20 cellular contexts compared by ENCODE assay signal in genomic region chr4:162265802-162266201, GRCh38.
"Had no signal": no experiment of that assay in that cellular context is flagged by ENCODE, and none has a peak within 500 bp of the region (broad histone marks: within the 10 kb centered on the region; RNA-seq: fewer than 3 reads in every experiment).

No MANE protein-coding gene starts in this region.

- H3K27me3 ChIP-seq: heart right ventricle, pancreas, spleen, tibial artery, upper lobe of left lung, uterus had no signal

- H3K4me3 ChIP-seq: coronary artery, heart right ventricle, left ventricle myocardium inferior, lower lobe of right lung, pancreas, prostate gland, spleen, tibial artery, upper lobe of left lung, uterus had no signal

- H3K36me3 ChIP-seq: heart right ventricle, left ventricle myocardium inferior, lower lobe of right lung, pancreas, prostate gland, spleen, tibial artery, upper lobe of left lung, uterus had no signal

- DNase-seq: effector CD4-positive, alpha-beta T cell; heart right ventricle; kidney glomerular epithelial cell; left ventricle myocardium inferior; lower lobe of right lung; naive B cell; occipital lobe; pancreas; retina; spleen; stimulated activated CD4-positive, alpha-beta T cell treated with anti-CD3 and anti-CD28 coated beads, Interleukin-15, amount 100 ng/mL, for 24 hours; stimulated activated CD4-positive, alpha-beta T cell treated with anti-CD3 and anti-CD28 coated beads, Interleukin-1b, Interleukin-23, amount 100 ng/mL, for 48 hours; stimulated activated CD4-positive, alpha-beta T cell treated with anti-CD3 and anti-CD28 coated beads, Interleukin-4, amount 100 ng/mL, for 24 hours; tibial artery; upper lobe of left lung; uterus had no signal

- H3K4me1 ChIP-seq: heart right ventricle, left ventricle myocardium inferior, lower lobe of right lung, pancreas, prostate gland, spleen, tibial artery, upper lobe of left lung, uterus had no signal

- H3K27ac ChIP-seq: coronary artery, heart right ventricle, left ventricle myocardium inferior, lower lobe of right lung, pancreas, prostate gland, spleen, tibial artery, upper lobe of left lung, uterus had no signal

- ATAC-seq: heart right ventricle; lower lobe of right lung; pancreas; sciatic nerve; stimulated activated memory B cell treated with anti-CD40 and anti-IgM and Interleukin-4, amounts not matched to agents 10 μg/mL and 1 μg/mL and 100 μg/mL, for 72 hours had no signal

- H3K9me3 ChIP-seq: pancreas, prostate gland, uterus had no signal
